ENCODE assay signal across 8 cellular contexts in genomic region chr10:74589226-74589673, GRCh38.
A peak's percentile ranks its signal among the peaks of the same experiment; 100 is the strongest.
DNase-seq lines count a peak whose midpoint lies in the region; ATAC-seq and TF ChIP-seq lines count a peak whose summit lies in the region.

No MANE protein-coding gene starts in this region.

- H3K27me3 ChIP-seq in adipocyte (replicated peaks; ENCODE audit: control insufficient read depth, insufficient read depth, low read length) (no peaks in the 10 kb centered on the region), heart left ventricle (no peaks in the 10 kb centered on the region), vagina (no peaks in the 10 kb centered on the region)

- WGBS in heart left ventricle, 4 donors: 3 to 5% (median 4%) methylated on average over 6 of the region's 6 CpGs

- TF ChIP-seq POLR2A in heart left ventricle (IDR thresholded peaks at IDR 0.05) (no peak), vagina (IDR thresholded peaks at IDR 0.05) (no peak)

- intact Hi-C loops in heart left ventricle (cut with DNase I): loop anchor here in 6 of 10 donors (2.0 to 10.0 kb wide), 6 partner anchors 102 to 238 kb away; partner anchors contain the start of gene KAT6B (in 3 of the 6)
- intact Hi-C loops in vagina (cut with DNase I): no loop called here

- H3K36me3 ChIP-seq in adipocyte (ENCODE audit: control insufficient read depth, insufficient read depth, low read length, severe bottlenecking) (no peaks in the 10 kb centered on the region), heart left ventricle (no peaks in the 10 kb centered on the region), vagina (no peaks in the 10 kb centered on the region)

- H3K4me1 ChIP-seq in adipocyte (ENCODE audit: control insufficient read depth, insufficient read depth, low read length) (peaks cover 43% of the 10 kb centered on the region), heart left ventricle (peaks cover 8 to 83% (median 56%) of the 10 kb centered on the region in 12 donors), vagina (peaks cover 77% of the 10 kb centered on the region)

- ATAC-seq in SK-N-SH treated with all-trans-retinoic acid at 6 μM for 48 hours (peak; percentile 87), heart left ventricle (peak; percentile 89 to 96 (median 94))

- H3K9ac ChIP-seq in adipocyte (ENCODE audit: low read length): no peak overlapping the region

- no peaks in the 10 kb centered on the region for H3K9me3 ChIP-seq in adipocyte (ENCODE audit: control insufficient read depth, low read length)
- no peaks in the 10 kb centered on the region for H3K9me3 ChIP-seq in heart left ventricle
- H3K9me3 ChIP-seq in vagina: no peaks in the 10 kb centered on the region

- TF ChIP-seq CTCF in heart left ventricle (IDR thresholded peaks at IDR 0.05) (no peak), retinal pigment epithelial cell (conservative IDR thresholded peaks at IDR 0.05; ENCODE audit: low read depth, low read length) (no peak), vagina (IDR thresholded peaks at IDR 0.05) (no peak)

- DNase-seq in DMS53 treated with DMSO at 0.1 percent for 48 hours (lab: John Stamatoyannopoulos, UW; ENCODE audit: unreplicated experiment) (peak; percentile 98), LHCN-M2 (ENCODE audit: low read depth) (peak; percentile 93), adipocyte (ENCODE audit: low read depth) (peak; percentile 95), heart left ventricle (peak; percentile 85 to 95 (median 94)), retinal pigment epithelial cell (ENCODE audit: low read depth) (peak; percentile 95), vagina (ENCODE audit: extremely low spot score in 2 of 2) (peak in 1 of 2 donors; percentile 93), AML-193 (lab: John Stamatoyannopoulos, UW) (no peak)

- H3K4me3 ChIP-seq in adipocyte (ENCODE audit: low read length): no peak overlapping the region
- no peak overlapping the region for H3K4me3 ChIP-seq in heart left ventricle
- no peak overlapping the region for H3K4me3 ChIP-seq in retinal pigment epithelial cell (ENCODE audit: low read length)
- no peak overlapping the region for H3K4me3 ChIP-seq in vagina

- H3K27ac ChIP-seq in heart left ventricle (peak overlapping the region; percentile 38 to 78 (median 64)), vagina (peak overlapping the region; percentile 45)

TF ChIP-seq in SK-N-SH treated with all-trans-retinoic acid at 6 μM for 48 hours, 23 proteins besides CTCF, POLR2A, EP300 and RAD21:
- peak; percentile 95 for TF ChIP-seq TCF4 (CRISPR knock-in tag; IDR thresholded peaks at IDR 0.05; ENCODE audit: borderline replicate concordance)
- TF ChIP-seq TSHZ2 (CRISPR knock-in tag; IDR thresholded peaks at IDR 0.05): peak; percentile 85
- TF ChIP-seq ISL1 (CRISPR knock-in tag; IDR thresholded peaks at IDR 0.05): peak; percentile 89
- TF ChIP-seq GLIS3 (CRISPR knock-in tag; IDR thresholded peaks at IDR 0.05): no peak
- TF ChIP-seq ZC3H10 (CRISPR knock-in tag; IDR thresholded peaks at IDR 0.05): 0 out of 2 replicates have a peak, but pooled peaks have one; percentile 29
- TF ChIP-seq ZFP3 (CRISPR knock-in tag; IDR thresholded peaks at IDR 0.05): no peak
- 0 out of 2 replicates have a peak, but pooled peaks have one; percentile 20 for TF ChIP-seq PATZ1 (CRISPR knock-in tag; IDR thresholded peaks at IDR 0.05; ENCODE audit: borderline replicate concordance)

Comparison
In these comparisons a context has a peak if more than half of its experiments do, and no peak if none do; other contexts are left out.
1. DNase-seq: peak in DMS53 treated with DMSO at 0.1 percent for 48 hours (single experiment), LHCN-M2 (single experiment), adipocyte (single experiment), heart left ventricle (5 of 5) and retinal pigment epithelial cell (single experiment); none in AML-193 (0 of 2).